Comparison of ENCODE assay signal across 26 cellular contexts in genomic region chr1:213970193-213970592, GRCh38. TPM values are rescaled to one million over a fixed set of nuclear protein-coding genes. Genes with fewer than 3 reads are reported as not detected.
"Had no signal": no experiment of that assay in that cellular context is flagged by ENCODE, and none has a peak within 500 bp of the region (broad histone marks: within the 10 kb centered on the region; RNA-seq: fewer than 3 reads in every experiment).

No MANE protein-coding gene starts in this region.

- DNase-seq: activated CD4-positive, alpha-beta memory T cell treated with anti-CD3 and anti-CD28 coated beads for 36 hours; activated CD4-positive, alpha-beta T cell treated with anti-CD3 and anti-CD28 coated beads, Interleukin-2, amount 10 ng/mL, durations not matched to agents 7 days and 5 days; activated CD4-positive, CD25-positive, alpha-beta regulatory T cell; activated CD8-positive, alpha-beta memory T cell treated with anti-CD3 and anti-CD28 coated beads for 24 hours; activated effector memory CD4-positive, alpha-beta T cell treated with anti-CD3 and anti-CD28 coated beads, Interleukin-2, amount 50 U/mL, for 16 hours; activated naive CD4-positive, alpha-beta T cell treated with Interleukin-2 at 50 U/mL for 16 hours; activated naive CD8-positive, alpha-beta T cell treated with anti-CD3 and anti-CD28 coated beads, Interleukin-2, amount 50 U/mL, for 24 hours; activated T-cell treated with anti-CD3 and anti-CD28 coated beads, Interleukin-2, amount 50 U/mL, for 4 hours; amniotic stem cell; central memory CD4-positive, alpha-beta T cell; Karpas-422; MM.1S; NCI-H1105; NCI-H1436; NCI-H187 treated with DMSO at 0.1 percent for 48 hours; NCI-H345; NCI-H510A; NCI-H526 treated with DMSO at 0.1 percent for 48 hours; PC-9; SIG-M5; T-helper 1 cell had no signal

- H3K4me1 ChIP-seq: ascending aorta had no signal

- H3K4me3 ChIP-seq: ascending aorta, PC-9, SK-N-MC had no signal

- H3K4me3 Mint-ChIP-seq: activated CD4-positive, alpha-beta memory T cell treated with anti-CD3 and anti-CD28 coated beads for 36 hours; activated CD4-positive, alpha-beta T cell treated with anti-CD3 and anti-CD28 coated beads, Interleukin-2, amount 10 ng/mL, durations not matched to agents 7 days and 5 days; activated naive CD8-positive, alpha-beta T cell treated with anti-CD3 and anti-CD28 coated beads, Interleukin-2, amount 50 U/mL, for 24 hours; activated T-cell treated with anti-CD3 and anti-CD28 coated beads, Interleukin-2, amount 50 U/mL, for 4 hours had no signal

- H3K27me3 ChIP-seq: ascending aorta had no signal

- H2AFZ ChIP-seq: PC-9 had no signal

- H3K27ac Mint-ChIP-seq: activated CD4-positive, alpha-beta memory T cell treated with anti-CD3 and anti-CD28 coated beads for 36 hours; activated CD4-positive, alpha-beta T cell treated with anti-CD3 and anti-CD28 coated beads, Interleukin-2, amount 10 ng/mL, durations not matched to agents 7 days and 5 days; activated naive CD4-positive, alpha-beta T cell treated with anti-CD3 and anti-CD28 coated beads, Interleukin-2, amount 50 U/mL, for 72 hours; activated naive CD8-positive, alpha-beta T cell treated with anti-CD3 and anti-CD28 coated beads, Interleukin-2, amount 50 U/mL, for 24 hours had no signal

- H3K27ac ChIP-seq: ascending aorta, PC-9, SK-N-MC, VCaP had no signal

- H3K4me2 ChIP-seq: PC-9 had no signal

- H3K36me3 ChIP-seq: ascending aorta had no signal

- ATAC-seq: activated naive CD4-positive, alpha-beta T cell treated with anti-CD3 and anti-CD28 coated beads, Interleukin-2, amount 50 U/mL, for 72 hours; activated naive CD8-positive, alpha-beta T cell treated with anti-CD3 and anti-CD28 coated beads, Interleukin-2, amount 50 U/mL, for 24 hours; activated T-cell treated with anti-CD3 and anti-CD28 coated beads, Interleukin-2, amount 50 U/mL, for 4 hours had no signal

- H3K9me3 ChIP-seq: ascending aorta had no signal

- H3K36me3 Mint-ChIP-seq: activated CD4-positive, alpha-beta memory T cell treated with anti-CD3 and anti-CD28 coated beads for 36 hours; activated naive CD4-positive, alpha-beta T cell treated with anti-CD3 and anti-CD28 coated beads, Interleukin-2, amount 50 U/mL, for 72 hours had no signal

- H3K9me3 Mint-ChIP-seq: activated CD4-positive, alpha-beta memory T cell treated with anti-CD3 and anti-CD28 coated beads for 36 hours; activated CD4-positive, alpha-beta T cell treated with anti-CD3 and anti-CD28 coated beads, Interleukin-2, amount 10 ng/mL, durations not matched to agents 7 days and 5 days; activated naive CD8-positive, alpha-beta T cell treated with anti-CD3 and anti-CD28 coated beads, Interleukin-2, amount 50 U/mL, for 24 hours; activated T-cell treated with anti-CD3 and anti-CD28 coated beads, Interleukin-2, amount 50 U/mL, for 4 hours had no signal

RNA-seq across cellular contexts. Expression of gene PROX1, which starts 17.6 kb away (rescaled TPM):
- total RNA-seq: PC-9; T-helper 2 cell treated with Interferon-gamma antibody and Interleukin-4, amounts not matched to agents 100 ng/mL and 5 ng/mL, for 36 hours had no signal
